8 cellular contexts compared by ENCODE assay signal in the genomic region with DNA sequence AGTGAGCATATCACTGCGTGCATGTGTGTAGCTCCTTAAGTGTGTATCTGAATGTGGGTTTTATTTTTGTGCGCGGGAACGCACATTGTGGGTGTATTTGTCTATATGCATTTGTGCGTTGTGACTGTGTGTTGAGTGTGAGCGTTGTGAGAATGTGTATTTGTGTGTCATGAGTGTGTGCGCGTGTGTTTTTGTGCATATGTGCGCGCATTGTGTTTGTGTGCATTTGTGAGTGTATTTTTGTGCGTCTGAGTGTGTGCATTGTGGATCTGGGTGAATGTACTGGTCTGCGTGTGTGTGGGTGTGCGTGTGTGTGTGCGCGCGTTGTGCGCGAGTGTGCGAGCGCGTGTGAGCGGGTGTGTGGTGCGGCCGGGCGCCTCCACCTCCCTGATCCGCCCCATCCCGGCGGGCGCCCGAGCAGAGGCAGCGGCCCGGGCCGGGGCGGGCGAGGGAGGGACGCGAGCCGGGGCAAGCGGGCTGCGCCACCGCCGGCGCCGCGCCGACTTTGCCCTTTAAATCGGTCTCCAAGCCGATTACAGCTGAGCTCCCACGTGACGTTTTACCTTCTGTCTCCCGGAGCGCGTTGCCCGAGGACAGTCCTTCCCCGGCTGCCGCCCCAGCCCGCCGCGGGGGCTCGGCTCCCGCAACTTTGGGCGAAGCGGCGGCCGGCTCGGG. TPM values are rescaled to one million over a fixed set of nuclear protein-coding genes. Genes with fewer than 3 reads are reported as not detected.
DNase-seq lines count a peak whose midpoint lies in the region; ATAC-seq and TF ChIP-seq lines count a peak whose summit lies in the region.

A gene with protein sequence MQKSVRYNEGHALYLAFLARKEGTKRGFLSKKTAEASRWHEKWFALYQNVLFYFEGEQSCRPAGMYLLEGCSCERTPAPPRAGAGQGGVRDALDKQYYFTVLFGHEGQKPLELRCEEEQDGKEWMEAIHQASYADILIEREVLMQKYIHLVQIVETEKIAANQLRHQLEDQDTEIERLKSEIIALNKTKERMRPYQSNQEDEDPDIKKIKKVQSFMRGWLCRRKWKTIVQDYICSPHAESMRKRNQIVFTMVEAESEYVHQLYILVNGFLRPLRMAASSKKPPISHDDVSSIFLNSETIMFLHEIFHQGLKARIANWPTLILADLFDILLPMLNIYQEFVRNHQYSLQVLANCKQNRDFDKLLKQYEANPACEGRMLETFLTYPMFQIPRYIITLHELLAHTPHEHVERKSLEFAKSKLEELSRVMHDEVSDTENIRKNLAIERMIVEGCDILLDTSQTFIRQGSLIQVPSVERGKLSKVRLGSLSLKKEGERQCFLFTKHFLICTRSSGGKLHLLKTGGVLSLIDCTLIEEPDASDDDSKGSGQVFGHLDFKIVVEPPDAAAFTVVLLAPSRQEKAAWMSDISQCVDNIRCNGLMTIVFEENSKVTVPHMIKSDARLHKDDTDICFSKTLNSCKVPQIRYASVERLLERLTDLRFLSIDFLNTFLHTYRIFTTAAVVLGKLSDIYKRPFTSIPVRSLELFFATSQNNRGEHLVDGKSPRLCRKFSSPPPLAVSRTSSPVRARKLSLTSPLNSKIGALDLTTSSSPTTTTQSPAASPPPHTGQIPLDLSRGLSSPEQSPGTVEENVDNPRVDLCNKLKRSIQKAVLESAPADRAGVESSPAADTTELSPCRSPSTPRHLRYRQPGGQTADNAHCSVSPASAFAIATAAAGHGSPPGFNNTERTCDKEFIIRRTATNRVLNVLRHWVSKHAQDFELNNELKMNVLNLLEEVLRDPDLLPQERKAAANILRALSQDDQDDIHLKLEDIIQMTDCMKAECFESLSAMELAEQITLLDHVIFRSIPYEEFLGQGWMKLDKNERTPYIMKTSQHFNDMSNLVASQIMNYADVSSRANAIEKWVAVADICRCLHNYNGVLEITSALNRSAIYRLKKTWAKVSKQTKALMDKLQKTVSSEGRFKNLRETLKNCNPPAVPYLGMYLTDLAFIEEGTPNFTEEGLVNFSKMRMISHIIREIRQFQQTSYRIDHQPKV (N-terminal part only) (plus strand): TSS at position 596 of the 675 bp plus-strand sequence. CDS start 376 bp downstream, outside the sequence.

- no peak within 1 kb of the TSS for H3K9ac ChIP-seq in muscle layer of colon (ENCODE audit: low read length)

- H3K36me3 ChIP-seq in ACC112 (ENCODE audit: insufficient read depth, low read length) = no peaks in the 10 kb centered on the region
- H3K36me3 ChIP-seq in muscle layer of colon (ENCODE audit: insufficient read depth, low read length) = no peaks in the 10 kb centered on the region

- H3K9me3 ChIP-seq in muscle layer of colon (ENCODE audit: low read length) = no peaks in the 10 kb centered on the region

- H3K27ac ChIP-seq in ACC112 (ENCODE audit: low read depth, low read length) = no peak within 1 kb of the TSS
- H3K27ac ChIP-seq in muscle layer of colon (ENCODE audit: low read depth, low read length) = no peak within 1 kb of the TSS

- peak within 1 kb of the TSS; percentile 58 for H2AFZ ChIP-seq in ACC112 (ENCODE audit: low read length, unreplicated experiment)

- H3K4me1 ChIP-seq in ACC112 (ENCODE audit: control insufficient read depth, insufficient read depth, low read length, unreplicated experiment) (peaks cover 25% of the 10 kb centered on the region), muscle layer of colon (ENCODE audit: insufficient read depth, low read length) (no peaks in the 10 kb centered on the region)

- no peak for ATAC-seq in HG03095 (IDR thresholded peaks at IDR 0.05; ENCODE audit: unreplicated experiment)

- H3K4me3 ChIP-seq in ACC112 (ENCODE audit: low read depth, low read length) = peak within 1 kb of the TSS; percentile 72
- H3K4me3 ChIP-seq in epithelial cell of proximal tubule (ENCODE audit: low read depth, low read length) = peak within 1 kb of the TSS; percentile 70
- H3K4me3 ChIP-seq in muscle layer of colon (ENCODE audit: low read depth in 1 of 2, low read length in 2 of 2) = peak within 1 kb of the TSS; percentile 44

- H3K27me3 ChIP-seq in ACC112 (ENCODE audit: insufficient read depth, low read length) (peaks cover 28% of the 10 kb centered on the region), muscle layer of colon (ENCODE audit: control insufficient read depth in 1 of 2, insufficient read depth in 2 of 2, low read length in 2 of 2) (peaks cover 0 to 10% of the 10 kb centered on the region in 2 donors)

- no peaks in the 10 kb centered on the region for H3K79me2 ChIP-seq in ACC112 (ENCODE audit: control insufficient read depth, insufficient read depth, low read length, unreplicated experiment)

- no peak for TF ChIP-seq CTCF in epithelial cell of proximal tubule (conservative IDR thresholded peaks at IDR 0.05; ENCODE audit: low read depth, low read length)

- peak; percentile 69 for DNase-seq in NCI-H146 (lab: John Stamatoyannopoulos, UW)
- DNase-seq in activated T-cell treated with anti-CD3 and anti-CD28 coated beads, Interleukin-2, amount 50 U/mL, for 1 hour = peak; percentile 72
- no peak for DNase-seq in epithelial cell of proximal tubule (ENCODE audit: low read depth)
- DNase-seq in stimulated activated naive CD4-positive, alpha-beta T cell (lab: John Stamatoyannopoulos, UW) = peak; percentile 24 to 57 (median 42)
- DNase-seq in MV-4-11 (lab: John Stamatoyannopoulos, UW) = no peak

RNA-seq across cellular contexts. Expression of the gene that starts here (rescaled TPM):
- 2.6 and 9.0 TPM in 2 replicates for total RNA-seq in epithelial cell of proximal tubule

Comparison
In these comparisons a context has a peak if more than half of its experiments do, and no peak if none do; other contexts are left out.
1. DNase-seq: peak in NCI-H146 (single experiment), activated T-cell treated with anti-CD3 and anti-CD28 coated beads, Interleukin-2, amount 50 U/mL, for 1 hour (single experiment) and stimulated activated naive CD4-positive, alpha-beta T cell (6 of 6); none in epithelial cell of proximal tubule (single experiment) and MV-4-11 (single experiment).
2. Peak in every context shown above with its lines, with median percentiles within 50 percentile points of each other: H3K4me3 ChIP-seq.